8 cellular contexts compared by ENCODE assay signal in the genomic region with DNA sequence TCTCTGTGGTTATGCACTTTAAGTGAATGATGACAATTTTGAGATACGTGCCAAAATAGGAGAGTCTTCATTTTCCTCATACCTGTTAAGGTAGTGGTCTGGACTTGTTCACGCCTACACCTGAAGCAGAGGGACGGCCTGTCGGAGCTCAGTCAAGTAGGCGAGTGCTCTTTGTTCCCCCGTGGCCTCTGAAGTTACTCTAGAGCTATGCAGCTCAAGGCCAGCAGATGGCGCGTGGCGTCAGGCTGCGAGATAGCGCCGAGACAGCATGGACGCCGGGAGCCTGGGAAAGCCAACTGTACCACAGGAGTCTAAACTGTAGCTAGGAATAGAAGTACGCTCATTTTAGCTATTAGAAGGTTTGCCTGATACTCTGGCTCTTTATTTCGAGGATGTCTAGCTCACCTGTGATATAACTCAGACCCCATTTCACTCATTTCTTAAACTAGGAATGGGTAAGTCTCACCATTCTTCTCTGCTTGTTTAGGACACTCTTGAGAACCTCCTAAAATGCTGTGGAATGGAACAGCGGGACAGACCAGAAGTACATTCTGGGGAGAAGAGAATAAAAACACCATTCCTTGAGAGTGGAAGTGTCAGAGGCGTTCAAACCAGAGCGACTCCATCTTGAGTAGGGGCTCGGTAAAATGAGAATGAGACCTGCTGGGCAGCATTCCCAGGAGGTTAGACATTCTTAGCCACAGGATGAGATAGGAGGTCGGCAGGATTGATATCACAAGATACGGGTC.
DNase-seq lines count a peak whose midpoint lies in the region; ATAC-seq, FAIRE-seq and TF ChIP-seq lines count a peak whose summit lies in the region.

No MANE protein-coding gene starts in this region.

- FAIRE-seq in HepG2 (lab: Jason Lieb, UNC) = peak; percentile 65

- H3K36me3 ChIP-seq in HepG2 (replicated peaks in 1 of 2; ENCODE audit: control insufficient read depth in 1 of 2, insufficient read depth in 2 of 2, low read length in 2 of 2) = no peaks in the 10 kb centered on the region

- DNase-seq in AG08396 (ENCODE audit: low spot score) = peak; percentile 81
- DNase-seq in NCI-H345 (lab: John Stamatoyannopoulos, UW) = peak; percentile 67
- DNase-seq in activated CD4-positive, alpha-beta T cell treated with anti-CD3 and anti-CD28 coated beads for 36 hours = peak; percentile 82
- DNase-seq in choroid plexus epithelial cell (ENCODE audit: low read depth) = peak; percentile 91
- DNase-seq in HepG2 (ENCODE audit: low spot score) = peak; percentile 53
- peak; percentile 42 to 67 (median 49) for DNase-seq in stimulated activated CD4-positive, alpha-beta T cell treated with anti-CD3 and anti-CD28 coated beads, TNF-alpha, amount 100 ng/mL, for 24 hours (ENCODE audit: low read depth in 3 of 3)

- H3K4me3 Mint-ChIP-seq in activated CD4-positive, alpha-beta T cell treated with anti-CD3 and anti-CD28 coated beads for 36 hours = no peak overlapping the region

- TF ChIP-seq RAD21 in HepG2 (CRISPR knock-in tag; IDR thresholded peaks at IDR 0.05) = peak; percentile 92

- no peaks in the 10 kb centered on the region for H4K20me1 ChIP-seq in HepG2 (ENCODE audit: insufficient read depth, low read length)

- no peaks in the 10 kb centered on the region for H3K9me3 Mint-ChIP-seq in activated CD4-positive, alpha-beta T cell treated with anti-CD3 and anti-CD28 coated beads for 36 hours (ENCODE audit: low read depth)

- peak; percentile 97 for ATAC-seq in GM18520 (IDR thresholded peaks at IDR 0.05; ENCODE audit: unreplicated experiment)
- peak; percentile 94 for ATAC-seq in HG03045 (IDR thresholded peaks at IDR 0.05; ENCODE audit: unreplicated experiment)
- ATAC-seq in activated CD4-positive, alpha-beta T cell treated with anti-CD3 and anti-CD28 coated beads for 36 hours = peak; percentile 93
- peak; percentile 100 for ATAC-seq in HepG2

- H3K27ac ChIP-seq in HepG2 (ENCODE audit: extremely low read length, insufficient read depth, low read length) = no peak overlapping the region

- peak overlapping the region; percentile 80 for H2AFZ ChIP-seq in HepG2 (ENCODE audit: low read length)

- H3K27me3 Mint-ChIP-seq in activated CD4-positive, alpha-beta T cell treated with anti-CD3 and anti-CD28 coated beads for 36 hours = peaks cover 15% of the 10 kb centered on the region

- H3K79me2 ChIP-seq in HepG2 (ENCODE audit: insufficient read depth, low read length) = no peaks in the 10 kb centered on the region

- no peak for TF ChIP-seq EP300 in HepG2 (IDR thresholded peaks at IDR 0.05; ENCODE audit: low read depth in 2 of 2, low read length in 2 of 2)
- TF ChIP-seq EP300 in HepG2 (CRISPR knock-in tag; IDR thresholded peaks at IDR 0.05; ENCODE audit: borderline replicate concordance) = no peak

- BruUV-seq in HepG2 (replicated peaks; lab: Mats Ljungman, UMichigan) = no TSS peak

- H3K4me1 Mint-ChIP-seq in activated CD4-positive, alpha-beta T cell treated with anti-CD3 and anti-CD28 coated beads for 36 hours = peaks cover 2% of the 10 kb centered on the region

- in situ Hi-C loops in HepG2 (cut with HindIII; ENCODE audit: extremely low pct_ligation_motif_present, low pct_unique_long_range_greater_than_20kb) = no loop called here

- H3K4me1 ChIP-seq in HepG2 (ENCODE audit: insufficient read depth, low read length) = 0 out of 2 replicates have a peak, but pooled peaks cover 6% of the 10 kb centered on the region

- H3K27ac Mint-ChIP-seq in activated CD4-positive, alpha-beta T cell treated with anti-CD3 and anti-CD28 coated beads for 36 hours = no peak overlapping the region

- POLR2A ChIA-PET in activated CD4-positive, alpha-beta T cell treated with anti-CD3 and anti-CD28 coated beads for 36 hours (lab: Charles Lee) = interaction anchor here (0.9 kb wide), 1 partner anchor 152 kb away, joined by 3 read pairs; no protein-coding TSS in a partner anchor
- POLR2A ChIA-PET in HepG2 (lab: Yijun Ruan, JAX) = no interaction called here

- peak overlapping the region; percentile 62 for H3K4me2 ChIP-seq in HepG2 (ENCODE audit: low read depth, low read length)

- H3K27me3 ChIP-seq in HepG2 (ENCODE audit: control insufficient read depth in 1 of 2, insufficient read depth in 2 of 2, low read length in 2 of 2) = peaks cover 0 to 4% of the 10 kb centered on the region in 2 experiments; a peak in 2 of 5 replicates

- no peaks in the 10 kb centered on the region for H3K9me3 ChIP-seq in HepG2 (ENCODE audit: low read length)

- H3K9ac ChIP-seq in HepG2 (ENCODE audit: insufficient read depth, low read depth, low read length) = no peak overlapping the region

- no peaks in the 10 kb centered on the region for H3K36me3 Mint-ChIP-seq in activated CD4-positive, alpha-beta T cell treated with anti-CD3 and anti-CD28 coated beads for 36 hours (ENCODE audit: low read depth)

- TF ChIP-seq CTCF in choroid plexus epithelial cell (conservative IDR thresholded peaks at IDR 0.05; ENCODE audit: low read depth, low read length) (peak; percentile 95), HepG2 (CRISPR knock-in tag; IDR thresholded peaks at IDR 0.05) (peak; percentile 96)

- intact Hi-C loops in activated CD4-positive, alpha-beta T cell treated with anti-CD3 and anti-CD28 coated beads for 36 hours (cut with DNase I, micrococcal nuclease) = loop anchor here (1.0 to 5.0 kb wide), 9 partner anchors 117 to 666 kb away; no protein-coding TSS in a partner anchor
- intact Hi-C loops in HepG2 (cut with micrococcal nuclease; ENCODE audit: unreplicated experiment) = loop anchor here (1.0 to 10.0 kb wide), 7 partner anchors 128 to 550 kb away; partner anchors contain the start of gene HMGA2

- H3K4me3 ChIP-seq in choroid plexus epithelial cell (ENCODE audit: low read depth, low read length) (no peak overlapping the region), HepG2 (replicated peaks in 1 of 3; ENCODE audit: insufficient read depth in 1 of 3, low read depth in 2 of 3, low read length in 3 of 3) (no peak overlapping the region)

- 21% methylated on average over 13 of the region's 22 CpGs for WGBS in HepG2 (ENCODE audit: low lambda C conversion rate)

- CTCF ChIA-PET in activated CD4-positive, alpha-beta T cell treated with anti-CD3 and anti-CD28 coated beads for 36 hours (lab: Charles Lee) = interaction anchor here (0.5 to 1.7 kb wide), 30 partner anchors 10 to 1129 kb away, joined by 3 to 8 read pairs (median 3); no protein-coding TSS in a partner anchor
- CTCF ChIA-PET in HepG2 (lab: Yijun Ruan, JAX; ENCODE audit: low intra/inter-chr PET ratio, low total read pairs) = interaction anchor here (0.7 to 2.0 kb wide), 6 partner anchors 117 to 550 kb away, joined by 3 to 13 read pairs (median 4); no protein-coding TSS in a partner anchor

- TF ChIP-seq POLR2A in HepG2 (IDR thresholded peaks at IDR 0.05; ENCODE audit: insufficient read depth in 1 of 2, low read depth in 2 of 2, low read length in 2 of 2) = no peak

TF ChIP-seq in HepG2, 621 proteins besides CTCF, POLR2A, EP300 and RAD21 (continues in another document):
- peak; percentile 52; the same call in 1 of the 2 replicates for TF ChIP-seq ZNF691 (CRISPR knock-in tag; IDR thresholded peaks at IDR 0.05; ENCODE audit: borderline replicate concordance, low read depth)
- peak; percentile 47; the same call in 1 of the 2 replicates for TF ChIP-seq ARID5B (CRISPR knock-in tag; IDR thresholded peaks at IDR 0.05)
- TF ChIP-seq TMF1 (CRISPR knock-in tag; IDR thresholded peaks at IDR 0.05; ENCODE audit: low read depth) = no peak
- peak; percentile 80 for TF ChIP-seq YY1 (IDR thresholded peaks at IDR 0.05; ENCODE audit: insufficient read depth, insufficient replicate concordance, low read depth, low read length)
